Comparison of ENCODE assay signal across 23 cellular contexts in the genomic region with DNA sequence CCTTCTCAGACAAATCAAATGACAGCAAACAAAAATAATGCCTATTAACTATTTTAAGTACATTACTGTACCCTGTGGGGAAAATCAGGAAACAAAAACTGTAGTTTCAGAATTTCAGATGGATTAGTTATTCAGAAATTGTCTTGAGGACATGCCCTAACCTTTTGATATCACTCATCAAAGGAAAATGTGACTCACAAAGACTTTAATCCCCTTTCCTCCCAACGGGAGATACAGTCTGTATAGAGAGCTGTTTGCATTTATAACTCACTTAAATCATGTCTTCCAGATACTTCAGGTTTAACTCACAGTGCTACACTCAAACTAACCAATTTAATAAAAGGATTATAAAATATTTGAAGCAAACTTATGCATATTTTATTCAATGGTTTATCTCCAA.
DNase-seq lines count a peak whose midpoint lies in the region; ATAC-seq and TF ChIP-seq lines count a peak whose summit lies in the region.
"Had no signal": no experiment of that assay in that cellular context is flagged by ENCODE, and none has a peak within 500 bp of the region (broad histone marks: within the 10 kb centered on the region; RNA-seq: fewer than 3 reads in every experiment).

No MANE protein-coding gene starts in this region.

- peak overlapping the region; percentile 30 to 45 (median 42) for H3K27ac Mint-ChIP-seq in nephron
- H3K27ac Mint-ChIP-seq: activated B cell treated with CpG ODN at 0.5 μM for 24 hours; activated naive CD4-positive, alpha-beta T cell treated with anti-CD3 and anti-CD28 coated beads, Interleukin-2, amount 50 U/mL, for 24 hours; T-cell had no signal

- H3K4me3 Mint-ChIP-seq in nephron: peak overlapping the region in 1 of 3 experiments; percentile 61
- H3K4me3 Mint-ChIP-seq: activated B cell treated with CpG ODN at 0.5 μM for 24 hours; activated naive CD4-positive, alpha-beta T cell treated with anti-CD3 and anti-CD28 coated beads, Interleukin-2, amount 50 U/mL, for 24 hours; T-cell had no signal

- TF ChIP-seq CTCF in choroid plexus epithelial cell (conservative IDR thresholded peaks at IDR 0.05; ENCODE audit: low read depth, low read length) (no peak), nephron (IDR thresholded peaks at IDR 0.05; ENCODE audit: unreplicated experiment in 3 of 3) (no peak), osteoblast (IDR thresholded peaks at IDR 0.05; ENCODE audit: extremely low read depth, low read depth, low read length) (no peak)

- H3K36me3 Mint-ChIP-seq in nephron (ENCODE audit: low read depth): peaks cover 9% of the 10 kb centered on the region
- H3K36me3 Mint-ChIP-seq: activated naive CD4-positive, alpha-beta T cell treated with anti-CD3 and anti-CD28 coated beads, Interleukin-2, amount 50 U/mL, for 24 hours; T-cell had no signal

- H3K4me1 ChIP-seq in GM23248 (ENCODE audit: insufficient read depth): peaks cover 12% of the 10 kb centered on the region; the same call in 1 of the 2 replicates
- H3K4me1 ChIP-seq in osteoblast (ENCODE audit: insufficient read depth, low read length): no peaks in the 10 kb centered on the region

- H3K27ac ChIP-seq in GM23248 (no peak overlapping the region), osteoblast (ENCODE audit: low read depth, low read length) (no peak overlapping the region)

- no peaks in the 10 kb centered on the region for H3K36me3 ChIP-seq in GM23248 (ENCODE audit: low read depth)
- no peaks in the 10 kb centered on the region for H3K36me3 ChIP-seq in osteoblast (ENCODE audit: insufficient read depth, low read length)

- no peaks in the 10 kb centered on the region for H3F3A ChIP-seq in GM23248 (ENCODE audit: insufficient read depth)

- DNase-seq in GM23248: peak; percentile 53
- peak; percentile 27 for DNase-seq in RKO (ENCODE audit: low spot score)
- peak; percentile 19 for DNase-seq in choroid plexus epithelial cell (ENCODE audit: low read depth)
- no peak for DNase-seq in activated CD4-positive, CD25-positive, alpha-beta regulatory T cell treated with anti-CD3 and anti-CD28 coated beads, Interleukin-2, amount 50 U/mL, for 72 hours
- DNase-seq in NCI-H1694 treated with DMSO at 0.1 percent for 48 hours (lab: John Stamatoyannopoulos, UW): no peak
- no peak for DNase-seq in osteoblast (ENCODE audit: insufficient read length, low spot score, missing footprints)
- DNase-seq: activated B cell treated with CpG ODN at 0.5 μM for 24 hours; activated T-cell treated with anti-CD3 and anti-CD28 coated beads, Interleukin-2, amount 50 U/mL, for 48 hours; erythroblast; glutamatergic neuron; KG1; left ventricle myocardium superior; NCI-H1048; NCI-H2081; occipital lobe; stimulated activated naive CD8-positive, alpha-beta T cell treated with anti-CD3 and anti-CD28 coated beads, Interleukin-15, Interleukin-2, amounts not matched to agents 100 U/mL and 50 U/mL, for 24 hours; T-cell; trophoblast cell had no signal

- H3K9me3 ChIP-seq in GM23248 (ENCODE audit: low read depth): no peaks in the 10 kb centered on the region
- H3K9me3 ChIP-seq in osteoblast (ENCODE audit: low read depth, low read length): no peaks in the 10 kb centered on the region

- no peaks in the 10 kb centered on the region for H3K9me3 Mint-ChIP-seq in nephron
- H3K9me3 Mint-ChIP-seq: activated B cell treated with CpG ODN at 0.5 μM for 24 hours; activated naive CD4-positive, alpha-beta T cell treated with anti-CD3 and anti-CD28 coated beads, Interleukin-2, amount 50 U/mL, for 24 hours; T-cell had no signal

- H3K9ac ChIP-seq in GM23248: no peak overlapping the region

- no peaks in the 10 kb centered on the region for H3K27me3 Mint-ChIP-seq in nephron (ENCODE audit: low read depth)
- H3K27me3 Mint-ChIP-seq: activated naive CD4-positive, alpha-beta T cell treated with anti-CD3 and anti-CD28 coated beads, Interleukin-2, amount 50 U/mL, for 24 hours; T-cell had no signal

- peak overlapping the region; percentile 12 for H3K4me2 ChIP-seq in GM23248 (ENCODE audit: unreplicated experiment)
- H3K4me2 ChIP-seq in osteoblast (ENCODE audit: insufficient read depth, low read length): no peak overlapping the region

- H3K9me2 ChIP-seq in GM23248 (ENCODE audit: insufficient read depth): no peaks in the 10 kb centered on the region

- H4K20me1 ChIP-seq in GM23248 (ENCODE audit: insufficient read depth) (no peaks in the 10 kb centered on the region), osteoblast (ENCODE audit: insufficient read depth, low read length) (no peaks in the 10 kb centered on the region)

- H3K27me3 ChIP-seq in GM23248 (replicated peaks; ENCODE audit: insufficient read depth) (no peaks in the 10 kb centered on the region), osteoblast (ENCODE audit: insufficient read depth, low read length) (no peaks in the 10 kb centered on the region)

- in situ Hi-C loops in GM23248 (cut with MboI): no loop called here

- H3K79me2 ChIP-seq in GM23248 (ENCODE audit: insufficient read depth) (no peaks in the 10 kb centered on the region), osteoblast (ENCODE audit: insufficient read depth, low read length) (no peaks in the 10 kb centered on the region)

- peaks cover 36% of the 10 kb centered on the region for H3K4me1 Mint-ChIP-seq in nephron
- H3K4me1 Mint-ChIP-seq: activated B cell treated with CpG ODN at 0.5 μM for 24 hours; activated naive CD4-positive, alpha-beta T cell treated with anti-CD3 and anti-CD28 coated beads, Interleukin-2, amount 50 U/mL, for 24 hours; T-cell had no signal

- H2AFZ ChIP-seq in GM23248 (no peak overlapping the region), osteoblast (ENCODE audit: low read length) (no peak overlapping the region)

- WGBS in GM23248 (ENCODE audit: low coverage in 1 of 2, low lambda C conversion rate in 2 of 2, missing lambda C conversion rate in 2 of 2), 2 experiments: 0 to 5% methylated on average over 1 of the region's 1 CpG

- no peak for ATAC-seq in HG02981 (IDR thresholded peaks at IDR 0.05; ENCODE audit: unreplicated experiment)
- ATAC-seq: left ventricle myocardium superior; Right ventricle myocardium inferior; sciatic nerve; stimulated activated naive CD8-positive, alpha-beta T cell treated with anti-CD3 and anti-CD28 coated beads, Interleukin-15, Interleukin-2, amounts not matched to agents 100 U/mL and 50 U/mL, for 24 hours; T-cell had no signal

- H3K4me3 ChIP-seq in GM23248: no peak overlapping the region
- no peak overlapping the region for H3K4me3 ChIP-seq in choroid plexus epithelial cell (ENCODE audit: low read depth, low read length)
- H3K4me3 ChIP-seq in osteoblast (ENCODE audit: insufficient read depth, low read length): no peak overlapping the region

Comparison
In these comparisons a context has a peak if more than half of its experiments do, and no peak if none do; other contexts are left out.
1. DNase-seq: peak in GM23248 (single experiment), RKO (single experiment) and choroid plexus epithelial cell (single experiment); none in activated CD4-positive, CD25-positive, alpha-beta regulatory T cell treated with anti-CD3 and anti-CD28 coated beads, Interleukin-2, amount 50 U/mL, for 72 hours (single experiment), NCI-H1694 treated with DMSO at 0.1 percent for 48 hours (single experiment) and osteoblast (single experiment).